1 cellular context compared by ENCODE assay signal in genomic region chr10:88991161-88991899, GRCh38.
TF ChIP-seq lines count a peak whose summit lies in the region.

No MANE protein-coding gene starts in this region.

TF ChIP-seq in IMR-90, 13 proteins besides CTCF, POLR2A, EP300 and RAD21:
- TF ChIP-seq NFE2L2 (IDR thresholded peaks at IDR 0.05; ENCODE audit: low read depth, low read length) (no peak), MXI1 (IDR thresholded peaks at IDR 0.05; ENCODE audit: borderline replicate concordance, low read depth, low read length) (peak; percentile 71; the same call in 1 of the 2 replicates), MAZ (IDR thresholded peaks at IDR 0.05; ENCODE audit: borderline replicate concordance, low read depth, low read length) (no peak), RCOR1 (IDR thresholded peaks at IDR 0.05; ENCODE audit: insufficient replicate concordance, low read length) (no peak), ELK1 (IDR thresholded peaks at IDR 0.05; ENCODE audit: borderline replicate concordance, low read depth, low read length) (no peak), SMC3 (IDR thresholded peaks at IDR 0.05; ENCODE audit: low read depth, low read length) (no peak), CHD1 (IDR thresholded peaks at IDR 0.05; ENCODE audit: low read depth, low read length) (peak; percentile 21; the same call in 1 of the 2 replicates), USF2 (IDR thresholded peaks at IDR 0.05; ENCODE audit: low read depth, low read length) (no peak), FOS (IDR thresholded peaks at IDR 0.05; ENCODE audit: low read depth, low read length) (no peak), RFX5 (IDR thresholded peaks at IDR 0.05; ENCODE audit: low read depth, low read length) (no peak), CEBPB (IDR thresholded peaks at IDR 0.05; ENCODE audit: low read depth, low read length) (no peak), BHLHE40 (IDR thresholded peaks at IDR 0.05; ENCODE audit: low read depth, low read length) (no peak), MAFK (IDR thresholded peaks at IDR 0.05; ENCODE audit: low read depth, low read length) (peak; percentile 68)
